10 cellular contexts compared by ENCODE assay signal in genomic region chr10:80474920-80475319, GRCh38. TPM values are rescaled to one million over a fixed set of nuclear protein-coding genes. Genes with fewer than 3 reads are reported as not detected.
A peak's percentile ranks its signal among the peaks of the same experiment; 100 is the strongest.
DNase-seq lines count a peak whose midpoint lies in the region; ATAC-seq, FAIRE-seq and TF ChIP-seq lines count a peak whose summit lies in the region.
"Had no signal": no experiment of that assay in that cellular context is flagged by ENCODE, and none has a peak within 500 bp of the region (broad histone marks: within the 10 kb centered on the region; RNA-seq: fewer than 3 reads in every experiment).

No MANE protein-coding gene starts in this region.

- H3F3A ChIP-seq in PC-9 (ENCODE audit: insufficient read depth, low read depth) (peaks cover 80% of the 10 kb centered on the region), neural progenitor cell (ENCODE audit: low read depth) (peaks cover 4% of the 10 kb centered on the region)

- H4K20me1 ChIP-seq in PC-9 (ENCODE audit: insufficient read depth) = no peaks in the 10 kb centered on the region
- H4K20me1 ChIP-seq in neural progenitor cell (ENCODE audit: low read depth) = peaks cover 60% of the 10 kb centered on the region

- H3K4me2 ChIP-seq in A549 (no peak overlapping the region), PC-9 (no peak overlapping the region), neural progenitor cell (peak overlapping the region; percentile 14)

- POLR2A ChIA-PET in A549 (lab: Yijun Ruan, JAX) (interaction anchor here (1.3 kb wide), 1 partner anchor 18 kb away, joined by 3 read pairs; no protein-coding TSS in a partner anchor), PC-9 (lab: Charles Lee; ENCODE audit: unreplicated experiment) (no interaction called here)

- 89% methylated on average over 3 of the region's 3 CpGs for WGBS in A549 (ENCODE audit: missing lambda C conversion rate)

- H3K4me1 ChIP-seq in A549 = peaks cover 79% of the 10 kb centered on the region
- H3K4me1 ChIP-seq in PC-9 (replicated peaks; ENCODE audit: insufficient read depth) = peaks cover 85% of the 10 kb centered on the region
- peaks cover 15% of the 10 kb centered on the region for H3K4me1 ChIP-seq in neural progenitor cell

- H3K4me3 ChIP-seq in A549 (no peak overlapping the region), PC-9 (no peak overlapping the region), neural progenitor cell (no peak overlapping the region)

- H3K27me3 Mint-ChIP-seq in neural progenitor cell (ENCODE audit: insufficient read depth, low read depth) = peaks cover 6% of the 10 kb centered on the region

- FAIRE-seq in A549 (lab: Jason Lieb, UNC) = no peak

- H3K27ac ChIP-seq in A549 (peak overlapping the region; percentile 68 to 86; a peak in 4 of 6 replicates), PC-9 (peak overlapping the region; percentile 91), epithelial cell of prostate (peak overlapping the region; percentile 99), neural progenitor cell (no peak overlapping the region)

- BruUV-seq in PC-9 (replicated peaks; lab: Mats Ljungman, UMichigan) = no TSS peak

- H3K9me3 Mint-ChIP-seq in neural progenitor cell = peaks cover 20% of the 10 kb centered on the region

- no peak for TF ChIP-seq RAD21 in A549 (conservative IDR thresholded peaks at IDR 0.05 in 1 of 2, IDR thresholded peaks at IDR 0.05 in 1 of 2)

- no peak overlapping the region for H3K27ac Mint-ChIP-seq in neural progenitor cell

- no peaks in the 10 kb centered on the region for H3K9me2 ChIP-seq in PC-9 (ENCODE audit: insufficient read depth)

- intact Hi-C loops in PC-9 (cut with micrococcal nuclease; ENCODE audit: unreplicated experiment) = no loop called here

- no peak for ATAC-seq in A549

- no peaks in the 10 kb centered on the region for H3K27me3 ChIP-seq in PC-9 (ENCODE audit: insufficient read depth, low read depth)
- no peaks in the 10 kb centered on the region for H3K27me3 ChIP-seq in neural progenitor cell

- peaks cover 36% of the 10 kb centered on the region for H3K36me3 Mint-ChIP-seq in neural progenitor cell

- no peak for TF ChIP-seq EP300 in A549 (IDR thresholded peaks at IDR 0.05)

- H3K9me3 ChIP-seq in A549 (peaks cover 7% of the 10 kb centered on the region; the same call in 1 of the 3 replicates), PC-9 (ENCODE audit: insufficient read depth, low read depth) (no peaks in the 10 kb centered on the region; the same call in 1 of the 2 replicates), neural progenitor cell (ENCODE audit: low read depth) (no peaks in the 10 kb centered on the region)

- TF ChIP-seq CTCF in A549 (IDR thresholded peaks at IDR 0.05) (no peak), PC-9 (conservative IDR thresholded peaks at IDR 0.05) (no peak), neural progenitor cell (IDR thresholded peaks at IDR 0.05) (no peak)

- CTCF ChIA-PET in A549 (lab: Yijun Ruan, JAX) (interaction anchor here (0.8 to 38.6 kb wide), 4 partner anchors 8 to 62 kb away, joined by 3 to 928 read pairs (median 6); no protein-coding TSS in a partner anchor), PC-9 (lab: Charles Lee) (no interaction called here)

- no peak for DNase-seq in A549 (ENCODE audit: low read depth in 1 of 2, low spot score in 1 of 2)
- DNase-seq in PC-9 = no peak
- no peak for DNase-seq in epithelial cell of prostate (ENCODE audit: low read depth, low spot score)
- DNase-seq in neural progenitor cell (ENCODE audit: low spot score) = no peak
- DNase-seq in T-helper 9 cell = no peak
- DNase-seq in NCI-H2196 (lab: John Stamatoyannopoulos, UW; ENCODE audit: unreplicated experiment) = no peak
- no peak for DNase-seq in glomerular visceral epithelial cell (ENCODE audit: extremely low spot score)
- no peak for DNase-seq in GM19240 (ENCODE audit: insufficient read length, low spot score)
- DNase-seq: AML-193, NCI-H2029 treated with DMSO at 0.1 percent for 48 hours had no signal

- H3K36me3 ChIP-seq in PC-9 (ENCODE audit: low read depth) (peaks cover 60% of the 10 kb centered on the region), neural progenitor cell (no peaks in the 10 kb centered on the region)

- peaks cover 35% of the 10 kb centered on the region for H3K4me1 Mint-ChIP-seq in neural progenitor cell

- no peak overlapping the region for H3K4me3 Mint-ChIP-seq in neural progenitor cell

- H3K9ac ChIP-seq in neural progenitor cell = no peak overlapping the region

- no peak overlapping the region for H2AFZ ChIP-seq in PC-9
- no peak overlapping the region for H2AFZ ChIP-seq in neural progenitor cell (replicated peaks)

- peaks cover 97% of the 10 kb centered on the region for H3K79me2 ChIP-seq in PC-9 (ENCODE audit: low read depth)
- peaks cover 91% of the 10 kb centered on the region for H3K79me2 ChIP-seq in neural progenitor cell (ENCODE audit: low read depth)

- TF ChIP-seq POLR2A in A549 (IDR thresholded peaks at IDR 0.05; ENCODE audit: low read length) = no peak

TF ChIP-seq in A549, 52 proteins besides CTCF, POLR2A, EP300 and RAD21 (continues in another document):
- TF ChIP-seq HOXB5 (CRISPR knock-in tag; IDR thresholded peaks at IDR 0.05) (no peak), ZNF302 (CRISPR knock-in tag; IDR thresholded peaks at IDR 0.05) (no peak), MAX (IDR thresholded peaks at IDR 0.05) (no peak), HOXB13 (CRISPR knock-in tag; IDR thresholded peaks at IDR 0.05; ENCODE audit: low read depth) (no peak), NR3C1 (IDR thresholded peaks at IDR 0.05) (no peak), HOXA7 (CRISPR knock-in tag; IDR thresholded peaks at IDR 0.05) (no peak), REST (IDR thresholded peaks at IDR 0.05) (no peak), FOSB (CRISPR knock-in tag; IDR thresholded peaks at IDR 0.05) (no peak), KDM1A (IDR thresholded peaks at IDR 0.05; ENCODE audit: low read depth) (no peak)
- TF ChIP-seq, protein P1, sequence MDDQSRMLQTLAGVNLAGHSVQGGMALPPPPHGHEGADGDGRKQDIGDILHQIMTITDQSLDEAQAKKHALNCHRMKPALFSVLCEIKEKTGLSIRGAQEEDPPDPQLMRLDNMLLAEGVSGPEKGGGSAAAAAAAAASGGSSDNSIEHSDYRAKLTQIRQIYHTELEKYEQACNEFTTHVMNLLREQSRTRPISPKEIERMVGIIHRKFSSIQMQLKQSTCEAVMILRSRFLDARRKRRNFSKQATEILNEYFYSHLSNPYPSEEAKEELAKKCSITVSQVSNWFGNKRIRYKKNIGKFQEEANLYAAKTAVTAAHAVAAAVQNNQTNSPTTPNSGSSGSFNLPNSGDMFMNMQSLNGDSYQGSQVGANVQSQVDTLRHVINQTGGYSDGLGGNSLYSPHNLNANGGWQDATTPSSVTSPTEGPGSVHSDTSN (IDR thresholded peaks at IDR 0.05) = no peak
- TF ChIP-seq, protein P2, sequence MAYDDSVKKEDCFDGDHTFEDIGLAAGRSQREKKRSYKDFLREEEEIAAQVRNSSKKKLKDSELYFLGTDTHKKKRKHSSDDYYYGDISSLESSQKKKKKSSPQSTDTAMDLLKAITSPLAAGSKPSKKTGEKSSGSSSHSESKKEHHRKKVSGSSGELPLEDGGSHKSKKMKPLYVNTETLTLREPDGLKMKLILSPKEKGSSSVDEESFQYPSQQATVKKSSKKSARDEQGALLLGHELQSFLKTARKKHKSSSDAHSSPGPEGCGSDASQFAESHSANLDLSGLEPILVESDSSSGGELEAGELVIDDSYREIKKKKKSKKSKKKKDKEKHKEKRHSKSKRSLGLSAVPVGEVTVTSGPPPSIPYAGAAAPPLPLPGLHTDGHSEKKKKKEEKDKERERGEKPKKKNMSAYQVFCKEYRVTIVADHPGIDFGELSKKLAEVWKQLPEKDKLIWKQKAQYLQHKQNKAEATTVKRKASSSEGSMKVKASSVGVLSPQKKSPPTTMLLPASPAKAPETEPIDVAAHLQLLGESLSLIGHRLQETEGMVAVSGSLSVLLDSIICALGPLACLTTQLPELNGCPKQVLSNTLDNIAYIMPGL (CRISPR knock-in tag; IDR thresholded peaks at IDR 0.05; ENCODE audit: borderline replicate concordance) = no peak

RNA-seq across cellular contexts. Expression of gene TSPAN14, which starts 20.8 kb away (rescaled TPM):
- polyA plus RNA-seq in A549 (2011; rRNA removed) (87.0 and 97.1 TPM in 2 replicates), A549 (2017; fragmentation: RNase III; extraction: RNeasy Plus Mini Kit Qiagen cat#74134 plus additional on column Dnase treatment) (101 to 124 TPM (median 121 TPM) in 3 replicates)
- 119 and 152 TPM in 2 replicates for polyA plus RNA-seq in A549 (2012; cell fraction: cytosol; rRNA removed)
- 147 and 164 TPM in 2 replicates for polyA plus RNA-seq in A549 (2012; cell fraction: nucleus; rRNA removed)
- 68.4 and 91.9 TPM in 2 replicates for polyA minus RNA-seq in A549 (2011; rRNA and poly(A)+ RNA removed)
- total RNA-seq in PC-9 (2021) (114 and 135 TPM in 2 replicates), neural progenitor cell (ENCODE audit: low replicate concordance) (32.7 and 68.9 TPM in 2 replicates)
